15 cellular contexts compared by ENCODE assay signal in the genomic region with DNA sequence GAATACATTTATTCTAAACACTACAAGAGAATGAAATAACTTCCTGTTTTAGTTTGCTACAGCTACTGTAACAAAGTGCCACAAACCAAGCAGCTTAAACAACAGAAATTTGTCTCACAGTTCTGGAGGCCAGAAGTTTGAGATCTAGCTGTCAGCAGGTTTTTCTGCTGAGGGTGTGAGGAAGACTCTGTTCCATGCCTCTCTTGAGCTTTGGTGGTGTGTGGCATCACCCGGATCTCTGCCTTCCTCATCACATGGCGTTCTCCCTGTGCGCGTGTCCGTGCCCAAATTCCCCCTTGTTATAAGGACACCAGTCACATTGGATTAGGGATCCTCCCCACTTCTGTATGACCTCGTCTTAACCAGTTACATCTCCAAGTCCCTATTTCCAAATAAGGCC.
"Had no signal": no experiment of that assay in that cellular context is flagged by ENCODE, and none has a peak within 500 bp of the region (broad histone marks: within the 10 kb centered on the region; RNA-seq: fewer than 3 reads in every experiment).

No MANE protein-coding gene starts in this region.

- H3K9me3 ChIP-seq: breast epithelium, sigmoid colon, suprapubic skin, upper lobe of right lung had no signal

- H3K27me3 ChIP-seq: breast epithelium, sigmoid colon, upper lobe of right lung had no signal

- H3K36me3 ChIP-seq: breast epithelium, sigmoid colon, suprapubic skin, upper lobe of right lung had no signal

- ATAC-seq: activated CD4-positive, CD25-positive, alpha-beta regulatory T cell treated with anti-CD3 and anti-CD28 coated beads, Interleukin-2, amount 50 U/mL, for 24 hours; esophagus mucosa; stimulated activated naive CD8-positive, alpha-beta T cell treated with anti-CD3 and anti-CD28 coated beads, Interleukin-15, Interleukin-2, amounts not matched to agents 100 U/mL and 50 U/mL, for 24 hours; upper lobe of right lung had no signal

- DNase-seq: activated CD4-positive, alpha-beta T cell treated with anti-CD3 and anti-CD28 coated beads, Interleukin-2, amount 50 U/mL, for 4 hours; activated effector memory CD4-positive, alpha-beta T cell treated with anti-CD3 and anti-CD28 coated beads, Interleukin-2, amount 50 U/mL, for 16 hours; activated T-cell treated with anti-CD3 and anti-CD28 coated beads, Interleukin-2, amount 50 U/mL, for 24 hours; foreskin fibroblast; islet precursor cell; naive B cell; sigmoid colon; stimulated activated CD4-positive, alpha-beta T cell treated with anti-CD3 and anti-CD28 coated beads, Interleukin-4, amount 100 ng/mL, for 1 hour; stimulated activated CD8-positive, alpha-beta memory T cell treated with anti-CD3 and anti-CD28 coated beads, Interleukin-4, amount 100 ng/mL, for 48 hours; stimulated activated naive CD8-positive, alpha-beta T cell treated with anti-CD3 and anti-CD28 coated beads, Interleukin-15, Interleukin-2, amounts not matched to agents 100 U/mL and 50 U/mL, for 24 hours; upper lobe of right lung had no signal

- H3K4me3 ChIP-seq: breast epithelium, sigmoid colon, suprapubic skin, upper lobe of right lung had no signal

- H3K27ac ChIP-seq: breast epithelium, sigmoid colon, suprapubic skin, upper lobe of right lung had no signal

- H3K4me1 ChIP-seq: breast epithelium, sigmoid colon, suprapubic skin, upper lobe of right lung had no signal
